ENCODE assay signal across 1 cellular context in the genomic region with DNA sequence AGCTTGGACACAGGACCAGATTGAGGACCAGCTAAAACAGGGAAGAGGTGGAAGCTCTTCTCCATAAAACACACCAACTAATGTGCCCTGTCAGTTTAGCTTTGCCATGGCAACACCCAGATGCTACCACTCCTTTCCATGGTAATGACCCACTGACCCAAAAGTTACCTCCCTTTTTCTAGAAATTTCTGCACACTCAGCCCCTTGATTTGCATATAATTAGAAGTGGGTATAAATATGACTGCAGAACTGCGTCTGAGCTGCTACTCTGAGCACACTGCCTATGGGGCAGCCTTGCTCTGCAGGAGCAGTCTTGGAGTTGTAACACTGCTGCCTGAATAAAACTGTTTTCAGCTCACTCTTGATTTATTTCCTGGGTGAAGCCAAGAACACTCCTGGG.
A peak's percentile ranks its signal among the peaks of the same experiment; 100 is the strongest.
TF ChIP-seq lines count a peak whose summit lies in the region.

No MANE protein-coding gene starts in this region.

TF ChIP-seq in GM12878, 131 proteins besides CTCF, POLR2A, EP300 and RAD21:
- TF ChIP-seq, protein P1, sequence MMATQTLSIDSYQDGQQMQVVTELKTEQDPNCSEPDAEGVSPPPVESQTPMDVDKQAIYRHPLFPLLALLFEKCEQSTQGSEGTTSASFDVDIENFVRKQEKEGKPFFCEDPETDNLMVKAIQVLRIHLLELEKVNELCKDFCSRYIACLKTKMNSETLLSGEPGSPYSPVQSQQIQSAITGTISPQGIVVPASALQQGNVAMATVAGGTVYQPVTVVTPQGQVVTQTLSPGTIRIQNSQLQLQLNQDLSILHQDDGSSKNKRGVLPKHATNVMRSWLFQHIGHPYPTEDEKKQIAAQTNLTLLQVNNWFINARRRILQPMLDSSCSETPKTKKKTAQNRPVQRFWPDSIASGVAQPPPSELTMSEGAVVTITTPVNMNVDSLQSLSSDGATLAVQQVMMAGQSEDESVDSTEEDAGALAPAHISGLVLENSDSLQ (IDR thresholded peaks at IDR 0.05) = peak; percentile 83
- TF ChIP-seq HSF1 (IDR thresholded peaks at IDR 0.05; ENCODE audit: low read depth, low read length) (peak; percentile 90; the same call in 1 of the 2 replicates), SPI1 (IDR thresholded peaks at IDR 0.05; ENCODE audit: borderline replicate concordance, insufficient read depth, low read depth, low read length) (no peak), MEF2B (IDR thresholded peaks at IDR 0.05; ENCODE audit: partially characterized antibody, poor library complexity, severe bottlenecking) (no peak), RCOR1 (conservative IDR thresholded peaks at IDR 0.05; ENCODE audit: low read depth, low read length) (no peak), ATF2 (IDR thresholded peaks at IDR 0.05; ENCODE audit: low read length) (no peak), IKZF2 (IDR thresholded peaks at IDR 0.05) (no peak), POLR2AphosphoS5 (IDR thresholded peaks at IDR 0.05; ENCODE audit: low read length) (peak; percentile 80)
- TF ChIP-seq, protein P2, sequence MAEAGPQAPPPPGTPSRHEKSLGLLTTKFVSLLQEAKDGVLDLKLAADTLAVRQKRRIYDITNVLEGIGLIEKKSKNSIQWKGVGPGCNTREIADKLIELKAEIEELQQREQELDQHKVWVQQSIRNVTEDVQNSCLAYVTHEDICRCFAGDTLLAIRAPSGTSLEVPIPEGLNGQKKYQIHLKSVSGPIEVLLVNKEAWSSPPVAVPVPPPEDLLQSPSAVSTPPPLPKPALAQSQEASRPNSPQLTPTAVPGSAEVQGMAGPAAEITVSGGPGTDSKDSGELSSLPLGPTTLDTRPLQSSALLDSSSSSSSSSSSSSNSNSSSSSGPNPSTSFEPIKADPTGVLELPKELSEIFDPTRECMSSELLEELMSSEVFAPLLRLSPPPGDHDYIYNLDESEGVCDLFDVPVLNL (IDR thresholded peaks at IDR 0.05; ENCODE audit: low read depth, low read length) = no peak
